8 cellular contexts compared by ENCODE assay signal in the genomic region with DNA sequence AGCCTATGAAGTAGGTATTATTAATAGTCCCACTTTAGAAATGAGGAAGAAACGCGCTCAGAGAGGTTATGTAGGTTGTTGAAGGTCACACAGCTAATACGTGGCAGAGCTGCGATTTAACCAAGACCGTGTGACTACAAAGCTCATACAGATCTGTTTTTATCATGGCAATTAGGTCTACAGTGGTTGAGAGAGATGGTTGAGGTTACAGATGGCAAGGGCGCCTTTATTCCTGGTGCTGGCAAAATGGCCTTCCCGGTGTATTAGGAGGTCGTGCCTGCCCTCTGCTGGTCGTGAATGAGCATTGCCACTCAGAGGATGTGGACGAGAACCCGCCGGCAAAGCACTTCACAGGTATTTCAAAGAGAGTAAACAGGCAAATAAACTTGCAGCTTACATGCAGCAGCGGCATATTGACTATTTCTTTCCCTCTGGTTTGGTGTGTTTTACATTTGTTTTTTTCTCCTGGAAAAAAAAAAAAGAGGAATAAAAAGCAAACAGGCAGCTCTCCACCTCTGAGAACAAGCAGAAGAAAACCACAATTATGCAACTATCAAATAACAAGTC.
DNase-seq lines count a peak whose midpoint lies in the region; ATAC-seq, FAIRE-seq and TF ChIP-seq lines count a peak whose summit lies in the region.

No MANE protein-coding gene starts in this region.

- no peak overlapping the region for H3K4me2 ChIP-seq in mesendoderm (ENCODE audit: low read length)

- no peaks in the 10 kb centered on the region for H3K36me3 Mint-ChIP-seq in activated CD4-positive, alpha-beta memory T cell treated with anti-CD3 and anti-CD28 coated beads, Interleukin-2, amount 10 ng/mL, durations not matched to agents 7 days and 5 days (ENCODE audit: low read depth)

- H3K18ac ChIP-seq in mesendoderm (ENCODE audit: low read length): no peak overlapping the region

- H3K4me1 Mint-ChIP-seq in activated CD4-positive, alpha-beta memory T cell treated with anti-CD3 and anti-CD28 coated beads, Interleukin-2, amount 10 ng/mL, durations not matched to agents 7 days and 5 days: no peaks in the 10 kb centered on the region

- no peaks in the 10 kb centered on the region for H3K36me3 ChIP-seq in effector memory CD4-positive, alpha-beta T cell (ENCODE audit: control insufficient read depth, insufficient read depth, low read length)
- no peaks in the 10 kb centered on the region for H3K36me3 ChIP-seq in mesendoderm (ENCODE audit: control insufficient read depth, insufficient read depth, low read length)

- FAIRE-seq in GM12891 (lab: Jason Lieb, UNC): peak; percentile 87

- no peak overlapping the region for H3K4me3 Mint-ChIP-seq in activated CD4-positive, alpha-beta memory T cell treated with anti-CD3 and anti-CD28 coated beads, Interleukin-2, amount 10 ng/mL, durations not matched to agents 7 days and 5 days

- H4K8ac ChIP-seq in mesendoderm (ENCODE audit: low read depth, low read length): no peak overlapping the region

- H3K4me3 ChIP-seq in effector memory CD4-positive, alpha-beta T cell (ENCODE audit: insufficient read depth, low read depth, low read length, poor library complexity, severe bottlenecking): no peak overlapping the region
- no peak overlapping the region for H3K4me3 ChIP-seq in mesendoderm (ENCODE audit: low read length)

- H3K9ac ChIP-seq in mesendoderm (ENCODE audit: low read length): no peak overlapping the region

- no peak overlapping the region for H2BK120ac ChIP-seq in mesendoderm (ENCODE audit: low read depth, low read length)

- CTCF ChIA-PET in activated CD4-positive, alpha-beta memory T cell treated with anti-CD3 and anti-CD28 coated beads, Interleukin-2, amount 10 ng/mL, durations not matched to agents 7 days and 5 days (lab: Charles Lee): interaction anchor here (0.9 to 4.4 kb wide), 12 partner anchors 9 to 821 kb away, joined by 3 to 33 read pairs (median 4); a partner anchor contains a TSS

- H3K79me2 ChIP-seq in mesendoderm (ENCODE audit: control insufficient read depth, insufficient read depth, low read length): no peaks in the 10 kb centered on the region

- no peak overlapping the region for H3K27ac ChIP-seq in effector memory CD4-positive, alpha-beta T cell (ENCODE audit: insufficient read depth, low read length, poor library complexity, severe bottlenecking)
- no peak overlapping the region for H3K27ac ChIP-seq in mesendoderm (ENCODE audit: low read depth, low read length)

- no CpG with 5 or more reads among the region's 13 CpGs for WGBS in mesendoderm (ENCODE audit: extremely low coverage, insufficient coverage, low lambda C conversion rate)

- no peaks in the 10 kb centered on the region for H3K9me3 Mint-ChIP-seq in activated CD4-positive, alpha-beta memory T cell treated with anti-CD3 and anti-CD28 coated beads, Interleukin-2, amount 10 ng/mL, durations not matched to agents 7 days and 5 days

- H4K5ac ChIP-seq in mesendoderm (ENCODE audit: low read length): no peak overlapping the region

- H3K79me1 ChIP-seq in mesendoderm (ENCODE audit: low read length): no peaks in the 10 kb centered on the region

- H3K27ac Mint-ChIP-seq in activated CD4-positive, alpha-beta memory T cell treated with anti-CD3 and anti-CD28 coated beads, Interleukin-2, amount 10 ng/mL, durations not matched to agents 7 days and 5 days: no peak overlapping the region

- ATAC-seq in HG03565 (IDR thresholded peaks at IDR 0.05; ENCODE audit: unreplicated experiment) (peak; percentile 53), GM19467 (IDR thresholded peaks at IDR 0.05; ENCODE audit: unreplicated experiment) (no peak)

- H3K27me3 Mint-ChIP-seq in activated CD4-positive, alpha-beta memory T cell treated with anti-CD3 and anti-CD28 coated beads, Interleukin-2, amount 10 ng/mL, durations not matched to agents 7 days and 5 days: peaks cover 19% of the 10 kb centered on the region

- POLR2A ChIA-PET in activated CD4-positive, alpha-beta memory T cell treated with anti-CD3 and anti-CD28 coated beads, Interleukin-2, amount 10 ng/mL, durations not matched to agents 7 days and 5 days (lab: Charles Lee): no interaction called here

- no peak overlapping the region for H2BK5ac ChIP-seq in mesendoderm (ENCODE audit: low read length)

- H2AK5ac ChIP-seq in mesendoderm (ENCODE audit: low read length): no peak overlapping the region

- H3K4ac ChIP-seq in mesendoderm (ENCODE audit: low read depth, low read length): no peak overlapping the region

- H3K4me1 ChIP-seq in effector memory CD4-positive, alpha-beta T cell (ENCODE audit: control insufficient read depth, insufficient read depth, low read length, poor library complexity, severe bottlenecking): no peaks in the 10 kb centered on the region
- no peaks in the 10 kb centered on the region for H3K4me1 ChIP-seq in mesendoderm (ENCODE audit: control insufficient read depth, low read depth, low read length)

- H3K56ac ChIP-seq in mesendoderm (ENCODE audit: low read length): no peak overlapping the region

- no peaks in the 10 kb centered on the region for H3K9me3 ChIP-seq in effector memory CD4-positive, alpha-beta T cell (ENCODE audit: control insufficient read depth, low read length)

- DNase-seq in GM12891 (ENCODE audit: insufficient read length, low spot score) (peak; percentile 43), NCI-H82 (lab: John Stamatoyannopoulos, UW) (peak; percentile 78), mesendoderm (peak; percentile 75)
- peak; percentile 64 for DNase-seq in activated CD4-positive, alpha-beta memory T cell treated with anti-CD3 and anti-CD28 coated beads, Interleukin-2, amount 10 ng/mL, durations not matched to agents 7 days and 5 days
- DNase-seq in effector memory CD4-positive, alpha-beta T cell: peak in 2 of 3 donors; percentile 8 to 24
- peak; percentile 38 to 41 for DNase-seq in stimulated activated CD8-positive, alpha-beta memory T cell treated with anti-CD3 and anti-CD28 coated beads, Interleukin-2, amount 100 ng/mL, for 48 hours (ENCODE audit: low read depth in 2 of 2)

- no peak overlapping the region for H2BK15ac ChIP-seq in mesendoderm (replicated peaks; ENCODE audit: low read depth)

- no peak overlapping the region for H3K23ac ChIP-seq in mesendoderm (ENCODE audit: low read length)

- H3K27me3 ChIP-seq in effector memory CD4-positive, alpha-beta T cell (replicated peaks; ENCODE audit: control insufficient read depth, insufficient read depth, low read length, poor library complexity, severe bottlenecking): peaks cover 2% of the 10 kb centered on the region
- H3K27me3 ChIP-seq in mesendoderm (ENCODE audit: insufficient read depth, low read length, poor library complexity): no peaks in the 10 kb centered on the region

- TF ChIP-seq POLR2A in GM12891 (IDR thresholded peaks at IDR 0.05; ENCODE audit: low read depth, low read length): no peak

TF ChIP-seq in GM12891, 5 proteins besides CTCF, POLR2A, EP300 and RAD21:
- TF ChIP-seq SPI1 (IDR thresholded peaks at IDR 0.05; ENCODE audit: low read depth, low read length): no peak
- no peak for TF ChIP-seq POU2F2 (IDR thresholded peaks at IDR 0.05; ENCODE audit: low read depth, low read length)
- TF ChIP-seq TAF1 (IDR thresholded peaks at IDR 0.05; ENCODE audit: low read depth, low read length): no peak
- TF ChIP-seq POLR2AphosphoS5 (IDR thresholded peaks at IDR 0.05; ENCODE audit: low read depth, low read length): no peak
- TF ChIP-seq PAX5 (IDR thresholded peaks at IDR 0.05; ENCODE audit: insufficient read depth, low read length, severe bottlenecking): no peak

Comparison
In these comparisons a context has a peak if more than half of its experiments do, and no peak if none do; other contexts are left out.
1. DNase-seq: peak in every context shown above with its lines; median percentile 78 in NCI-H82; 75 in mesendoderm; 64 in activated CD4-positive, alpha-beta memory T cell treated with anti-CD3 and anti-CD28 coated beads, Interleukin-2, amount 10 ng/mL, durations not matched to agents 7 days and 5 days; 43 in GM12891; 40 in stimulated activated CD8-positive, alpha-beta memory T cell treated with anti-CD3 and anti-CD28 coated beads, Interleukin-2, amount 100 ng/mL, for 48 hours; 16 in effector memory CD4-positive, alpha-beta T cell.